ENCODE assay signal across 12 cellular contexts in genomic region chr11:44885065-44885777, GRCh38.
"Had no signal": no experiment of that assay in that cellular context is flagged by ENCODE, and none has a peak within 500 bp of the region (broad histone marks: within the 10 kb centered on the region; RNA-seq: fewer than 3 reads in every experiment).

No MANE protein-coding gene starts in this region.

- DNase-seq: activated CD4-positive, alpha-beta T cell treated with anti-CD3 and anti-CD28 coated beads for 48 hours; activated naive CD4-positive, alpha-beta T cell; effector CD4-positive, alpha-beta T cell; immature natural killer cell; left cardiac atrium; mucosa of descending colon; T1000 had no signal

- H3K27ac Mint-ChIP-seq: activated T-helper 1 cell treated with anti-CD3 and anti-CD28 coated beads, Interleukin-12 subunit alpha, Interleukin-12 subunit beta, Interleukin-2, Interleukin-4 antibody, amounts not matched to agents 30 ng/mL and 10 ng/mL and 1 ng/mL, durations not matched to agents 14 hours and 24 hours and 36 hours; immature natural killer cell; natural killer cell treated with Interleukin-12 subunit alpha and Interleukin-12 subunit beta and Interleukin-15 and Interleukin-18, amount 100 ng/mL, for 72 hours had no signal

- H3K27me3 ChIP-seq: cardiac muscle cell, tibial nerve had no signal

- H3K9me3 ChIP-seq: mucosa of descending colon, tibial nerve had no signal

- H3K9me3 Mint-ChIP-seq: activated T-helper 1 cell treated with anti-CD3 and anti-CD28 coated beads, Interleukin-12 subunit alpha, Interleukin-12 subunit beta, Interleukin-2, Interleukin-4 antibody, amounts not matched to agents 30 ng/mL and 10 ng/mL and 1 ng/mL, durations not matched to agents 14 hours and 24 hours and 36 hours; immature natural killer cell; natural killer cell treated with Interleukin-12 subunit alpha and Interleukin-12 subunit beta and Interleukin-15 and Interleukin-18, amount 100 ng/mL, for 72 hours had no signal

- H3K4me3 ChIP-seq: cardiac muscle cell, mucosa of descending colon, tibial nerve had no signal

- H3K4me3 Mint-ChIP-seq: activated T-helper 1 cell treated with anti-CD3 and anti-CD28 coated beads, Interleukin-12 subunit alpha, Interleukin-12 subunit beta, Interleukin-2, Interleukin-4 antibody, amounts not matched to agents 30 ng/mL and 10 ng/mL and 1 ng/mL, durations not matched to agents 14 hours and 24 hours and 36 hours; immature natural killer cell; natural killer cell treated with Interleukin-12 subunit alpha and Interleukin-12 subunit beta and Interleukin-15 and Interleukin-18, amount 100 ng/mL, for 72 hours had no signal

- ATAC-seq: left cardiac atrium; mucosa of descending colon; natural killer cell treated with Interleukin-12 subunit alpha and Interleukin-12 subunit beta and Interleukin-15 and Interleukin-18, amount 100 ng/mL, for 72 hours had no signal

- H3K36me3 Mint-ChIP-seq: immature natural killer cell; natural killer cell treated with Interleukin-12 subunit alpha and Interleukin-12 subunit beta and Interleukin-15 and Interleukin-18, amount 100 ng/mL, for 72 hours had no signal

- H3K27ac ChIP-seq: cardiac muscle cell, epithelial cell of prostate, tibial nerve had no signal

- H3K36me3 ChIP-seq: cardiac muscle cell, tibial nerve had no signal

- H3K4me1 Mint-ChIP-seq: immature natural killer cell had no signal
